In genomic region chr2:113755690-113756063, GRCh38 we compare ENCODE assay signal across 8 cellular contexts. TPM values are rescaled to one million over a fixed set of nuclear protein-coding genes. Genes with fewer than 3 reads are reported as not detected.
DNase-seq lines count a peak whose midpoint lies in the region; ATAC-seq and TF ChIP-seq lines count a peak whose summit lies in the region.

No MANE protein-coding gene starts in this region.

- H3K9me3 Mint-ChIP-seq in endodermal cell, result no peaks in the 10 kb centered on the region
- H3K9me3 Mint-ChIP-seq in naive thymus-derived CD4-positive, alpha-beta T cell, result peaks cover 0 to 5% (median 0%) of the 10 kb centered on the region in 11 donors

- TF ChIP-seq CTCF in cardiac muscle cell (IDR thresholded peaks at IDR 0.05; ENCODE audit: low read depth, low read length), result no peak
- TF ChIP-seq CTCF in endodermal cell (conservative IDR thresholded peaks at IDR 0.05), result no peak

- peaks cover 17% of the 10 kb centered on the region for H3K4me1 ChIP-seq in cardiac muscle cell (ENCODE audit: low read depth)
- no peaks in the 10 kb centered on the region for H3K4me1 ChIP-seq in endodermal cell (ENCODE audit: control insufficient read depth, insufficient read depth, low read length)
- peaks cover 8 to 11% of the 10 kb centered on the region in 2 donors for H3K4me1 ChIP-seq in naive thymus-derived CD4-positive, alpha-beta T cell (ENCODE audit: control insufficient read depth in 2 of 2, insufficient read depth in 2 of 2, low read length in 2 of 2)

- peaks cover 5% of the 10 kb centered on the region for H3K27me3 Mint-ChIP-seq in endodermal cell (ENCODE audit: insufficient read depth)
- no peaks in the 10 kb centered on the region for H3K27me3 Mint-ChIP-seq in naive thymus-derived CD4-positive, alpha-beta T cell

- H3K4me1 Mint-ChIP-seq in endodermal cell, result peaks cover 10% of the 10 kb centered on the region
- peaks cover 14 to 40% (median 29%) of the 10 kb centered on the region in 7 donors for H3K4me1 Mint-ChIP-seq in naive thymus-derived CD4-positive, alpha-beta T cell

- POLR2A ChIA-PET in naive thymus-derived CD4-positive, alpha-beta T cell (lab: Charles Lee), result interaction anchor here (0.6 to 1.9 kb wide), 12 partner anchors 9 to 189 kb away, joined by 3 to 13 read pairs (median 4); no protein-coding TSS in a partner anchor

- H3K36me3 Mint-ChIP-seq in endodermal cell (ENCODE audit: low read depth), result peaks cover 16% of the 10 kb centered on the region
- H3K36me3 Mint-ChIP-seq in naive thymus-derived CD4-positive, alpha-beta T cell, result peaks cover 3 to 13% (median 7%) of the 10 kb centered on the region in 5 donors

- DNase-seq in cardiac muscle cell (ENCODE audit: low read depth in 1 of 2, low spot score in 1 of 2), result peak in 1 of 2 donors; percentile 13
- DNase-seq in Right ventricle myocardium inferior (ENCODE audit: missing footprints), result no peak
- DNase-seq in RKO (ENCODE audit: low spot score), result peak; percentile 51
- no peak for DNase-seq in endodermal cell
- DNase-seq in naive thymus-derived CD4-positive, alpha-beta T cell, result peak in 5 of 9 donors; percentile 1 to 27 (median 12)
- no peak for DNase-seq in NCI-H446 treated with DMSO at 0.1 percent for 48 hours (lab: John Stamatoyannopoulos, UW)
- DNase-seq in NCI-H2081 treated with DMSO at 0.1 percent for 48 hours (lab: John Stamatoyannopoulos, UW), result no peak

- H3K9me3 ChIP-seq in cardiac muscle cell (ENCODE audit: low read depth), result no peaks in the 10 kb centered on the region
- H3K9me3 ChIP-seq in endodermal cell (ENCODE audit: control insufficient read depth, low read length), result no peaks in the 10 kb centered on the region
- H3K9me3 ChIP-seq in naive thymus-derived CD4-positive, alpha-beta T cell (ENCODE audit: control insufficient read depth in 2 of 3, low read length in 3 of 3), result no peaks in the 10 kb centered on the region

- WGBS in endodermal cell (ENCODE audit: insufficient coverage in 1 of 2, insufficient read length in 1 of 2), 2 experiments, result 5% methylated on average over 8 of the region's 9 CpGs; no CpG with 5 or more reads in 1 of the 2 experiments

- H3K27ac Mint-ChIP-seq in endodermal cell, result peak overlapping the region; percentile 85
- H3K27ac Mint-ChIP-seq in naive thymus-derived CD4-positive, alpha-beta T cell, result peak overlapping the region; percentile 90 to 99 (median 96)

- no peak for ATAC-seq in Right ventricle myocardium inferior
- no peak for ATAC-seq in naive thymus-derived CD4-positive, alpha-beta T cell
- ATAC-seq in GM19023 (IDR thresholded peaks at IDR 0.05; ENCODE audit: unreplicated experiment), result no peak

- CTCF ChIA-PET in naive thymus-derived CD4-positive, alpha-beta T cell (lab: Charles Lee), result no interaction called here

- H3K4me3 Mint-ChIP-seq in endodermal cell, result peak overlapping the region; percentile 79
- peak overlapping the region; percentile 87 to 99 (median 97) for H3K4me3 Mint-ChIP-seq in naive thymus-derived CD4-positive, alpha-beta T cell

- H3K27ac ChIP-seq in cardiac muscle cell (peak overlapping the region; percentile 95), endodermal cell (ENCODE audit: low read depth, low read length) (no peak overlapping the region)
- H3K27ac ChIP-seq in naive thymus-derived CD4-positive, alpha-beta T cell (ENCODE audit: low read depth, low read length), result peak overlapping the region; percentile 96

- H3K4me3 ChIP-seq in cardiac muscle cell (peak overlapping the region; percentile 91), endodermal cell (ENCODE audit: low read length) (peak overlapping the region; percentile 98)
- peak overlapping the region; percentile 79 for H3K4me3 ChIP-seq in naive thymus-derived CD4-positive, alpha-beta T cell (ENCODE audit: low read length)

- H3K36me3 ChIP-seq in cardiac muscle cell (peaks cover 3% of the 10 kb centered on the region), endodermal cell (ENCODE audit: control insufficient read depth, insufficient read depth, low read length) (peaks cover 26% of the 10 kb centered on the region)
- H3K36me3 ChIP-seq in naive thymus-derived CD4-positive, alpha-beta T cell (ENCODE audit: control insufficient read depth in 2 of 3, insufficient read depth in 3 of 3, low read length in 3 of 3), result peaks cover 0 to 13% (median 0%) of the 10 kb centered on the region in 3 experiments

- H3K9ac ChIP-seq in endodermal cell (ENCODE audit: extremely low read depth, low read length, poor library complexity, severe bottlenecking), result peak overlapping the region; percentile 92

- no peaks in the 10 kb centered on the region for H3K27me3 ChIP-seq in cardiac muscle cell
- no peaks in the 10 kb centered on the region for H3K27me3 ChIP-seq in endodermal cell (ENCODE audit: control insufficient read depth, insufficient read depth, low read length, poor library complexity, severe bottlenecking)
- H3K27me3 ChIP-seq in naive thymus-derived CD4-positive, alpha-beta T cell (ENCODE audit: control insufficient read depth in 2 of 2, insufficient read depth in 2 of 2, low read length in 2 of 2), result no peaks in the 10 kb centered on the region

- intact Hi-C loops in Right ventricle myocardium inferior (cut with DNase I), result loop anchor here (1.0 to 10.0 kb wide), 3 partner anchors 63 to 189 kb away; partner anchors contain the start of gene ACTR3
- intact Hi-C loops in naive thymus-derived CD4-positive, alpha-beta T cell (cut with micrococcal nuclease), result loop anchor here (1.0 to 10.0 kb wide), 9 partner anchors 37 to 1701 kb away; partner anchors contain the start of genes ACTR3 (in 1 of the 2) and TMEM87B (in 1 of the 2)

RNA-seq across cellular contexts. Expression of gene SLC35F5, which starts 0.8 kb away (rescaled TPM):
- total RNA-seq in cardiac muscle cell (42.2 and 48.4 TPM in 2 replicates), Right ventricle myocardium inferior (54.0 TPM), endodermal cell (10 to 100 TPM; 37.1 to 39.0 TPM)
- polyA plus RNA-seq in cardiac muscle cell, result 27.6 and 62.8 TPM in 2 replicates
- polyA plus RNA-seq in endodermal cell (2013, experiment 1 of 2), result 34.7 TPM
- polyA plus RNA-seq in endodermal cell (2013, experiment 2 of 2), result 25.9 TPM
- total RNA-seq in naive thymus-derived CD4-positive, alpha-beta T cell, result 10 to 100 TPM; 20.9 to 33.4 (median 26.4) TPM
- polyA plus RNA-seq in naive thymus-derived CD4-positive, alpha-beta T cell, result 1 to 10 TPM; 3.8 to 5.4 TPM

Comparison
In these comparisons a context has a peak if more than half of its experiments do, and no peak if none do; other contexts are left out.
1. DNase-seq: peak in RKO (single experiment) and naive thymus-derived CD4-positive, alpha-beta T cell (5 of 9); none in Right ventricle myocardium inferior (single experiment), endodermal cell (single experiment), NCI-H446 treated with DMSO at 0.1 percent for 48 hours (single experiment) and NCI-H2081 treated with DMSO at 0.1 percent for 48 hours (single experiment).
2. Peak in every context shown above with its lines, with median percentiles within 50 percentile points of each other: H3K4me3 ChIP-seq.